Comparison of ENCODE assay signal across 15 cellular contexts in the genomic region with DNA sequence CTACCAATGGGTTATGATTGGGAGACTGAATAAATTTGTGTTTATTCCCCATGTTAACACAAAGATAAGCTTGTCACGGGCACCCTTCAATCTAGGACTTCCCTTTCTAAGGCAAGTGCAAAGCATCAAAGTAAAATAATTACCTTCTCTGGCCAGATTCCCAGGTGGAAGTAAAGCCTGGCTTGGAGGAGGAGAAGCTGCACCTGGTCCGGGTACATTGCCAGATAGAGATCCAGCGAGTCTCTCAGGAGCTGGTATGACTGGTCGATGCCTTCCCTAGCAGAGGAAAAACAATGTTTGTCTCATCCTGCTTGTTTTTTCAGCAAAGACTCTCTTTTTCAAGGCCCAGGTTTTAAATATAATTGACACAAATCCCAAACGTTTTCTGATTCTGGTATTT.
"Had no signal": no experiment of that assay in that cellular context is flagged by ENCODE, and none has a peak within 500 bp of the region (broad histone marks: within the 10 kb centered on the region; RNA-seq: fewer than 3 reads in every experiment).

No MANE protein-coding gene starts in this region.

- H3K9me3 ChIP-seq: gastrocnemius medialis, SK-N-SH had no signal

- H2AFZ ChIP-seq: parathyroid adenoma had no signal

- H3K4me1 ChIP-seq: gastrocnemius medialis, parathyroid adenoma had no signal

- ATAC-seq: activated CD8-positive, alpha-beta T cell treated with anti-CD3 and anti-CD28 coated beads for 36 hours; gastrocnemius medialis; stimulated activated naive B cell treated with anti-CD40 and anti-IgM and Interleukin-4, amounts not matched to agents 10 μg/mL and 1 μg/mL and 100 μg/mL, for 72 hours; T-helper 17 cell had no signal

- H3K9me3 Mint-ChIP-seq: activated CD8-positive, alpha-beta T cell treated with anti-CD3 and anti-CD28 coated beads for 36 hours; neural crest cell; stimulated activated naive B cell treated with anti-CD40 and anti-IgM and Interleukin-4, amounts not matched to agents 10 μg/mL and 1 μg/mL and 100 μg/mL, for 72 hours; type B pancreatic cell had no signal

- H3K27ac Mint-ChIP-seq: activated CD8-positive, alpha-beta T cell treated with anti-CD3 and anti-CD28 coated beads for 36 hours; stimulated activated naive B cell treated with anti-CD40 and anti-IgM and Interleukin-4, amounts not matched to agents 10 μg/mL and 1 μg/mL and 100 μg/mL, for 72 hours; T-helper 17 cell; type B pancreatic cell had no signal

- H3K4me3 Mint-ChIP-seq: activated CD8-positive, alpha-beta T cell treated with anti-CD3 and anti-CD28 coated beads for 36 hours; neural crest cell; stimulated activated naive B cell treated with anti-CD40 and anti-IgM and Interleukin-4, amounts not matched to agents 10 μg/mL and 1 μg/mL and 100 μg/mL, for 72 hours; T-helper 17 cell; type B pancreatic cell had no signal

- H3K9ac ChIP-seq: parathyroid adenoma, SK-N-SH had no signal

- H3K27me3 ChIP-seq: gastrocnemius medialis had no signal

- H3K27me3 Mint-ChIP-seq: activated CD8-positive, alpha-beta T cell treated with anti-CD3 and anti-CD28 coated beads for 36 hours; stimulated activated naive B cell treated with anti-CD40 and anti-IgM and Interleukin-4, amounts not matched to agents 10 μg/mL and 1 μg/mL and 100 μg/mL, for 72 hours; T-helper 17 cell; type B pancreatic cell had no signal

- H3K27ac ChIP-seq: epithelial cell of prostate, gastrocnemius medialis, parathyroid adenoma had no signal

- DNase-seq: activated CD4-positive, CD25-positive, alpha-beta regulatory T cell treated with anti-CD3 and anti-CD28 coated beads, Interleukin-2, amount 50 U/mL, for 72 hours; activated CD8-positive, alpha-beta memory T cell treated with anti-CD3 and anti-CD28 coated beads, Interleukin-2, amount 50 U/mL, for 4 hours; activated CD8-positive, alpha-beta T cell treated with anti-CD3 and anti-CD28 coated beads for 36 hours; activated naive CD4-positive, alpha-beta T cell treated with Interleukin-2 at 50 U/mL for 16 hours; effector memory CD4-positive, alpha-beta T cell; gastrocnemius medialis; kidney; SK-N-SH; stimulated activated naive B cell treated with anti-CD40 and anti-IgM and Interleukin-4, amounts not matched to agents 10 μg/mL and 1 μg/mL and 100 μg/mL, for 72 hours; T-helper 17 cell had no signal

- H3K4me2 ChIP-seq: SK-N-SH, smooth muscle cell had no signal

- H3K4me1 Mint-ChIP-seq: neural crest cell had no signal

- H3K4me3 ChIP-seq: gastrocnemius medialis, smooth muscle cell had no signal
